Comparison of ENCODE assay signal across 22 cellular contexts in the genomic region with DNA sequence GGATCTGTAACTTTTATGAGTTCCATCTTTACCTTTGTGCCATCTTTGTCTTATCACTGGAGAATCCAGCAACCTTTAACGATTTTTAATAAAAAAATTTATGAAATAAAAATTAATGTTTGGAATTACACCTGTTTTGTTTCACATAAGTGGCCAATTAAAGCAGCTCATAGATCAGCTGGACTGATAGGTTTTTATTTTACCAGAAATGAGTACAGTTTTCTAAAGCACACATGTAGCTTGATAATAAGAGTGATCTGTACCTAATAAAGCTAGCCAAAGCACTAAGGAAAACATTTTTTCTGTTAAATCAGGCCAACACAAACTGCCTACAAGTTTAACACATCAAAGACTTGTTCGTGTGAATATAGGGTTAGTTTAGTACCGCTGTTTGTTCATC.
DNase-seq lines count a peak whose midpoint lies in the region; ATAC-seq and TF ChIP-seq lines count a peak whose summit lies in the region.
"Had no signal": no experiment of that assay in that cellular context is flagged by ENCODE, and none has a peak within 500 bp of the region (broad histone marks: within the 10 kb centered on the region; RNA-seq: fewer than 3 reads in every experiment).

No MANE protein-coding gene starts in this region.

- H3K36me3 ChIP-seq in ACC112 (ENCODE audit: insufficient read depth, low read length) (no peaks in the 10 kb centered on the region), IMR-90 (ENCODE audit: control insufficient read depth, insufficient read depth, low read length) (no peaks in the 10 kb centered on the region), mammary epithelial cell (ENCODE audit: insufficient read depth, low read length) (no peaks in the 10 kb centered on the region), mesenchymal stem cell (ENCODE audit: control insufficient read depth in 1 of 2, insufficient read depth in 2 of 2, low read depth in 1 of 2, low read length in 2 of 2) (no peaks in the 10 kb centered on the region)
- H3K36me3 ChIP-seq: HAP-1 had no signal

- H3K56ac ChIP-seq in IMR-90 (ENCODE audit: extremely low read depth, insufficient read depth, low read length): no peak overlapping the region

- no peaks in the 10 kb centered on the region for H3K79me2 ChIP-seq in ACC112 (ENCODE audit: control insufficient read depth, insufficient read depth, low read length, unreplicated experiment)
- H3K79me2 ChIP-seq in mammary epithelial cell (ENCODE audit: insufficient read depth, low read length): no peaks in the 10 kb centered on the region

- H3K79me1 ChIP-seq in IMR-90 (ENCODE audit: low read depth in 1 of 2, low read length in 2 of 2) (0 out of 4 replicates have a peak, but pooled peaks cover 0 to 3% of the 10 kb centered on the region in 2 experiments), mesenchymal stem cell (replicated peaks; ENCODE audit: low read length, poor library complexity, severe bottlenecking) (no peaks in the 10 kb centered on the region)

- H3K36me3 Mint-ChIP-seq in osteocyte (ENCODE audit: unreplicated experiment): peaks cover 5% of the 10 kb centered on the region

- peaks cover 4% of the 10 kb centered on the region; the same call in 1 of the 2 replicates for H3K9me1 ChIP-seq in IMR-90 (ENCODE audit: insufficient read depth, low read length)

- no peaks in the 10 kb centered on the region for H3K27me3 Mint-ChIP-seq in osteocyte (ENCODE audit: unreplicated experiment)
- H3K27me3 Mint-ChIP-seq: CD4-positive, alpha-beta memory T cell had no signal

- H3K23ac ChIP-seq in IMR-90 (ENCODE audit: low read depth, low read length) (no peak overlapping the region), mesenchymal stem cell (ENCODE audit: low read length in 2 of 2) (no peak overlapping the region)

- H4K5ac ChIP-seq in IMR-90 (ENCODE audit: low read depth, low read length): peak overlapping the region; percentile 45; the same call in 1 of the 2 replicates

- no peak overlapping the region for H2AFZ ChIP-seq in ACC112 (ENCODE audit: low read length, unreplicated experiment)
- no peak overlapping the region for H2AFZ ChIP-seq in IMR-90 (replicated peaks; ENCODE audit: low read length, poor library complexity)
- peak overlapping the region; percentile 90 for H2AFZ ChIP-seq in mammary epithelial cell (ENCODE audit: low read depth, low read length)
- H2AFZ ChIP-seq in mesenchymal stem cell (ENCODE audit: low read depth, low read length): no peak overlapping the region
- H2AFZ ChIP-seq: GM23338 had no signal

- H4K20me1 ChIP-seq in IMR-90 (ENCODE audit: insufficient read depth, low read length) (no peaks in the 10 kb centered on the region), mammary epithelial cell (ENCODE audit: insufficient read depth, low read length) (no peaks in the 10 kb centered on the region)
- H4K20me1 ChIP-seq: BLaER1 treated with 17β-estradiol and CSF1 and Interleukin-3, amounts not matched to agents 10 nM and 100 nM had no signal

- H2BK5ac ChIP-seq in IMR-90 (ENCODE audit: low read depth, low read length, poor library complexity, severe bottlenecking) (no peak overlapping the region), mesenchymal stem cell (ENCODE audit: low read depth, low read length, poor library complexity, severe bottlenecking) (no peak overlapping the region)

- H3K4me1 Mint-ChIP-seq in osteocyte (ENCODE audit: unreplicated experiment): peaks cover 3% of the 10 kb centered on the region

- TF ChIP-seq CTCF in IMR-90 (conservative IDR thresholded peaks at IDR 0.05; ENCODE audit: low read depth, low read length) (no peak), mammary epithelial cell (conservative IDR thresholded peaks at IDR 0.05 in 1 of 2, IDR thresholded peaks at IDR 0.05 in 1 of 2; ENCODE audit: extremely low read depth in 1 of 2, insufficient read depth in 1 of 2, low read depth in 1 of 2, low read length in 2 of 2) (no peak), osteocyte (IDR thresholded peaks at IDR 0.05) (no peak)

- H2BK12ac ChIP-seq in mesenchymal stem cell (ENCODE audit: low read length in 2 of 2): no peak overlapping the region

- H3K4ac ChIP-seq in IMR-90 (ENCODE audit: low read depth, low read length): no peak overlapping the region; the same call in 1 of the 2 replicates
- no peak overlapping the region for H3K4ac ChIP-seq in mesenchymal stem cell (ENCODE audit: low read depth in 1 of 2, low read length in 2 of 2)

- peak overlapping the region; percentile 82; the same call in 1 of the 2 replicates for H3K27ac ChIP-seq in ACC112 (ENCODE audit: low read depth, low read length)
- no peak overlapping the region for H3K27ac ChIP-seq in IMR-90 (ENCODE audit: insufficient read depth, low read length)
- H3K27ac ChIP-seq in mammary epithelial cell (ENCODE audit: insufficient read depth, low read depth, low read length): peak overlapping the region; percentile 91
- no peak overlapping the region for H3K27ac ChIP-seq in mesenchymal stem cell (ENCODE audit: low read length, poor library complexity, severe bottlenecking)
- H3K27ac ChIP-seq: BLaER1 treated with 17β-estradiol and CSF1 and Interleukin-3, amounts not matched to agents 10 nM and 100 nM had no signal

- no peak overlapping the region for H2BK20ac ChIP-seq in IMR-90 (ENCODE audit: low read depth, low read length)

- CTCF ChIA-PET in IMR-90 (lab: Yijun Ruan, JAX): no interaction called here
- CTCF ChIA-PET in mammary epithelial cell (lab: Charles Lee; ENCODE audit: low non-redundant PET): interaction anchor here (0.7 kb wide), 1 partner anchor 12 kb away, joined by 5 read pairs; no protein-coding TSS in a partner anchor

- H3K4me2 ChIP-seq in IMR-90 (ENCODE audit: low read depth, low read length): no peak overlapping the region
- H3K4me2 ChIP-seq in mammary epithelial cell (ENCODE audit: insufficient read depth, low read depth, low read length): peak overlapping the region; percentile 87
- no peak overlapping the region for H3K4me2 ChIP-seq in mesenchymal stem cell (ENCODE audit: low read length, poor library complexity, severe bottlenecking)
- H3K4me2 ChIP-seq: BLaER1 treated with 17β-estradiol and CSF1 and Interleukin-3, amounts not matched to agents 10 nM and 100 nM; GM23338 had no signal

- no peak overlapping the region for H3K14ac ChIP-seq in IMR-90 (replicated peaks; ENCODE audit: low read depth, low read length)
- no peak overlapping the region for H3K14ac ChIP-seq in mesenchymal stem cell (ENCODE audit: low read length in 2 of 2)

- H3K9ac ChIP-seq in IMR-90 (ENCODE audit: low read depth, low read length) (no peak overlapping the region), mammary epithelial cell (ENCODE audit: insufficient read depth, low read length) (no peak overlapping the region), mesenchymal stem cell (ENCODE audit: low read length) (peak overlapping the region; percentile 81)
- H3K9ac ChIP-seq: BLaER1 treated with 17β-estradiol and CSF1 and Interleukin-3, amounts not matched to agents 10 nM and 100 nM had no signal

- TF ChIP-seq RAD21 in IMR-90 (IDR thresholded peaks at IDR 0.05; ENCODE audit: low read length): no peak

- H3K18ac ChIP-seq in IMR-90 (ENCODE audit: low read depth, low read length): peak overlapping the region; percentile 76
- no peak overlapping the region for H3K18ac ChIP-seq in mesenchymal stem cell (ENCODE audit: low read depth in 1 of 2, low read length in 2 of 2)

- 0 out of 2 replicates have a peak overlapping the region, but pooled peaks have one; percentile 15 for H2BK120ac ChIP-seq in IMR-90 (ENCODE audit: low read depth, low read length)
- H2BK120ac ChIP-seq in mesenchymal stem cell (ENCODE audit: low read depth, low read length): no peak overlapping the region

- ATAC-seq in IMR-90 (ENCODE audit: low read depth) (no peak), HG02571 (IDR thresholded peaks at IDR 0.05; ENCODE audit: unreplicated experiment) (no peak), GM21390 (IDR thresholded peaks at IDR 0.05; ENCODE audit: unreplicated experiment) (no peak)
- ATAC-seq: GM23338 had no signal

- intact Hi-C loops in IMR-90 (cut with micrococcal nuclease): no loop called here
- intact Hi-C loops in mammary epithelial cell (cut with micrococcal nuclease): loop anchor here (5.0 kb wide), 1 partner anchor 153 kb away; no protein-coding TSS in a partner anchor

- POLR2A ChIA-PET in IMR-90 (lab: Charles Lee; ENCODE audit: unreplicated experiment): no interaction called here

- DNase-seq in IMR-90 (no peak), mammary epithelial cell (no peak), mesenchymal stem cell (no peak), osteocyte (ENCODE audit: extremely low spot score, unreplicated experiment) (no peak)
- DNase-seq in activated CD8-positive, alpha-beta memory T cell treated with anti-CD3 and anti-CD28 coated beads for 24 hours: no peak
- DNase-seq: Caco-2, Karpas-422, NCI-H1417, NCI-H1694 treated with DMSO at 0.1 percent for 48 hours, NCI-H2081 treated with DMSO at 0.1 percent for 48 hours, NCI-H2171 treated with DMSO at 0.1 percent for 48 hours, NCI-H446, NCI-H526, OCI-M1 had no signal

- BruUV-seq in IMR-90 (replicated peaks; lab: Mats Ljungman, UMichigan) (no TSS peak), mammary epithelial cell (replicated peaks; lab: Mats Ljungman, UMichigan) (no TSS peak)

- H2AK5ac ChIP-seq in IMR-90 (ENCODE audit: low read depth, low read length) (no peak overlapping the region), mesenchymal stem cell (ENCODE audit: low read length, severe bottlenecking) (no peak overlapping the region)

- H3K9me3 Mint-ChIP-seq in osteocyte (ENCODE audit: unreplicated experiment): no peaks in the 10 kb centered on the region
- H3K9me3 Mint-ChIP-seq: GM23338 had no signal

- H3K27ac Mint-ChIP-seq in osteocyte (ENCODE audit: unreplicated experiment): no peak overlapping the region
- H3K27ac Mint-ChIP-seq: CD4-positive, alpha-beta memory T cell; GM23338 had no signal

- no peak overlapping the region; the same call in 2 of the 3 replicates for H2BK15ac ChIP-seq in IMR-90 (ENCODE audit: low read depth, low read length)
- H2BK15ac ChIP-seq in mesenchymal stem cell (ENCODE audit: low read depth, poor library complexity, severe bottlenecking): no peak overlapping the region

- H3K27me3 ChIP-seq in ACC112 (ENCODE audit: insufficient read depth, low read length): no peaks in the 10 kb centered on the region
- no peaks in the 10 kb centered on the region for H3K27me3 ChIP-seq in IMR-90 (ENCODE audit: control insufficient read depth, insufficient read depth, low read length)
- H3K27me3 ChIP-seq in mammary epithelial cell (ENCODE audit: insufficient read depth, low read length): no peaks in the 10 kb centered on the region
- H3K27me3 ChIP-seq in mesenchymal stem cell (ENCODE audit: control insufficient read depth in 1 of 2, insufficient read depth in 1 of 2, low read length in 2 of 2): no peaks in the 10 kb centered on the region
- H3K27me3 ChIP-seq: BLaER1 treated with 17β-estradiol and CSF1 and Interleukin-3, amounts not matched to agents 10 nM and 100 nM had no signal

- H4K91ac ChIP-seq in IMR-90 (ENCODE audit: insufficient read depth, low read depth, low read length): no peak overlapping the region
- H4K91ac ChIP-seq in mesenchymal stem cell (ENCODE audit: low read length): no peak overlapping the region

- H3K4me3 ChIP-seq in ACC112 (ENCODE audit: low read depth, low read length) (no peak overlapping the region), IMR-90 (ENCODE audit: insufficient read depth, low read depth, low read length) (no peak overlapping the region), mammary epithelial cell (replicated peaks in 1 of 3; ENCODE audit: insufficient read depth in 1 of 3, low read depth in 2 of 3, low read length in 3 of 3) (no peak overlapping the region), mesenchymal stem cell (ENCODE audit: insufficient read depth in 1 of 2, low read depth in 1 of 2, low read length in 2 of 2) (peak overlapping the region in 1 of 2 experiments; percentile 56)
- H3K4me3 ChIP-seq: A549; BLaER1 treated with 17β-estradiol and CSF1 and Interleukin-3, amounts not matched to agents 10 nM and 100 nM; GM23338; HAP-1 had no signal

- H4K8ac ChIP-seq in IMR-90 (ENCODE audit: low read depth in 2 of 2, low read length in 2 of 2) (peak overlapping the region; percentile 36 to 44; a peak in 1 of 4 replicates), mesenchymal stem cell (ENCODE audit: low read length) (no peak overlapping the region)

- no peak for TF ChIP-seq POLR2A in IMR-90 (IDR thresholded peaks at IDR 0.05; ENCODE audit: low read depth, low read length)

- H3K4me3 Mint-ChIP-seq in osteocyte (ENCODE audit: unreplicated experiment): no peak overlapping the region
- H3K4me3 Mint-ChIP-seq: CD4-positive, alpha-beta memory T cell; GM23338 had no signal

- no peak overlapping the region for H2AK9ac ChIP-seq in IMR-90 (replicated peaks; ENCODE audit: low read depth, low read length, poor library complexity)

- H3K9me3 ChIP-seq in IMR-90 (ENCODE audit: control insufficient read depth, insufficient read depth, low read length): no peaks in the 10 kb centered on the region
- H3K9me3 ChIP-seq in mammary epithelial cell (replicated peaks; ENCODE audit: insufficient read depth, low read length): no peaks in the 10 kb centered on the region
- H3K9me3 ChIP-seq in mesenchymal stem cell (ENCODE audit: control insufficient read depth, low read length): no peaks in the 10 kb centered on the region
- H3K9me3 ChIP-seq: A549, Caco-2, HAP-1 had no signal

- in situ Hi-C loops in IMR-90 (cut with MboI; ENCODE audit: low sequenced_read_pairs) (no loop called here), mammary epithelial cell (cut with MboI; ENCODE audit: low sequenced_read_pairs in 2 of 2) (no loop called here)

- dilution Hi-C loops in IMR-90 (cut with HindIII; ENCODE audit: low sequenced_read_pairs, unreplicated experiment) (no loop called here), mammary epithelial cell (cut with HindIII; ENCODE audit: low sequenced_read_pairs) (no loop called here)

- H3K4me1 ChIP-seq in ACC112 (ENCODE audit: control insufficient read depth, insufficient read depth, low read length, unreplicated experiment) (peaks cover 14% of the 10 kb centered on the region), IMR-90 (ENCODE audit: control insufficient read depth, insufficient read depth, low read length) (peaks cover 5% of the 10 kb centered on the region; the same call in 1 of the 2 replicates), mammary epithelial cell (ENCODE audit: insufficient read depth, low read length) (peaks cover 21% of the 10 kb centered on the region), mesenchymal stem cell (ENCODE audit: control insufficient read depth, insufficient read depth, low read depth, low read length) (no peaks in the 10 kb centered on the region)
- H3K4me1 ChIP-seq: BLaER1 treated with 17β-estradiol and CSF1 and Interleukin-3, amounts not matched to agents 10 nM and 100 nM; Caco-2; HAP-1 had no signal

- WGBS in IMR-90 (ENCODE audit: extremely low coverage in 2 of 2, insufficient read length in 1 of 2), 2 experiments: no CpG with 5 or more reads among the region's 3 CpGs
- 61% methylated on average over 3 of the region's 3 CpGs for WGBS in mammary epithelial cell (ENCODE audit: low coverage, missing lambda C conversion rate)
- no CpG with 5 or more reads among the region's 3 CpGs for WGBS in mesenchymal stem cell

Comparison
In these comparisons a context has a peak if more than half of its experiments do, and no peak if none do; other contexts are left out.
1. H3K27ac ChIP-seq: peak in ACC112 (single experiment) and mammary epithelial cell (single experiment); none in IMR-90 (single experiment) and mesenchymal stem cell (single experiment).